8 cellular contexts compared by ENCODE assay signal in the genomic region with DNA sequence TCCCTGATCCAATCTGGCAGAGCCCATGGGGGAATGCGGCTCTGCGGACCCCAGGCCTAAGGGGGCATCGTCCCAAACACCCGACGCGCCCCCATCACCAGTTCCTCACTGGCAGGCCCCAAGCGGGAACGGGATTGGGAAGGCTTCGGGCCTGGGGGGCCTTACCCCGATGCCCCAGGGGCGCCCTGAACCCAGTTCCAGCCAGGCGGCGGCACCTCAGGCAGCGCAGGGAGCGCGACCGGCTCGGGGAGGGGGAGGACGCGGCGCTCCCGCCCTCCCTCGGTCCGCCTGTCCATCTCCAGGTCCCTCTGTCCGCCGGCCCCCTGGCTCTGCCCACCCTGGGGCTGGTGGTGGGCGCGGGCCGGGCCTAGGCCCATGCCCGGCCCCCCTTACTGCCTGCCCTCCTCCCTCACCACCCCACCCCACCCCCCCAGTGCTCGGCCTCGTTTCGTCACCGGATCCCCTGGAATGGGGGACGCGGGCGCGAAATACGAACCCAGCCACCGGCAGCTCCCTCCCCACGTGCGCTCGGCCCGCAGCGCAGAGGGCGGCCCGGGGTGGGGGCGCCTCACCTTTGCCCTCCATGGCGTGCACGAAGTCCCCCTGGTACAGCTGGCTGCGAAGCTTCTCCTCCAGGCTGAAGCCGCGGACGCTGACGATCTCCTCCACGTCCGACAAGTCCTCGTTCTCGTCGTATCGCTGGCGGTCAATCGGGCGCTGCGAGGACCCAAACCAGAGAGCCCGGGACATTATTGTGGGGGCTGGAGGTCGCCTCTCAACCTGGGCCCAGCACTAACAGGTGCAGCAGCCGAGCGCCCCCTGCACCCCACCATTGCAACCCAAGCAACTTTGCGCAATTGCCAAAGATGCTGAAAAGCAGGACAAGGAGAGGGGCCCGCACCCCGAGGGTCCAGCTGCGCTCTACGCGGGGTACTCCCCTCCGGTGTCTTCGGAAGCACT. TPM values are rescaled to one million over a fixed set of nuclear protein-coding genes. Genes with fewer than 3 reads are reported as not detected.
DNase-seq lines count a peak whose midpoint lies in the region; ATAC-seq and TF ChIP-seq lines count a peak whose summit lies in the region.

No MANE protein-coding gene starts in this region.

- TF ChIP-seq CTCF in progenitor cell of endocrine pancreas (IDR thresholded peaks at IDR 0.05; ENCODE audit: unreplicated experiment) (no peak), omental fat pad (IDR thresholded peaks at IDR 0.05) (no peak)

- no peaks in the 10 kb centered on the region for H3K27me3 Mint-ChIP-seq in T-helper 1 cell treated with Interleukin-12 subunit alpha and Interleukin-12 subunit beta and Interleukin-4 antibody, amounts not matched to agents 30 μg/mL and 1 μg/mL, for 36 hours (ENCODE audit: low read depth)
- no peaks in the 10 kb centered on the region for H3K27me3 Mint-ChIP-seq in activated naive CD4-positive, alpha-beta T cell treated with anti-CD3 and anti-CD28 coated beads, Interleukin-2, amount 10 ng/mL, durations not matched to agents 7 days and 5 days
- H3K27me3 Mint-ChIP-seq in progenitor cell of endocrine pancreas = no peaks in the 10 kb centered on the region

- peak; percentile 7 for ATAC-seq in Right ventricle myocardium superior (ENCODE audit: poor library complexity)
- ATAC-seq in omental fat pad (ENCODE audit: low FRiP score) = no peak
- no peak for ATAC-seq in GM21825 (IDR thresholded peaks at IDR 0.05; ENCODE audit: unreplicated experiment)

- peak overlapping the region; percentile 62 for H3K27ac Mint-ChIP-seq in T-helper 1 cell treated with Interleukin-12 subunit alpha and Interleukin-12 subunit beta and Interleukin-4 antibody, amounts not matched to agents 30 μg/mL and 1 μg/mL, for 36 hours
- H3K27ac Mint-ChIP-seq in activated naive CD4-positive, alpha-beta T cell treated with anti-CD3 and anti-CD28 coated beads, Interleukin-2, amount 10 ng/mL, durations not matched to agents 7 days and 5 days = peak overlapping the region; percentile 100
- H3K27ac Mint-ChIP-seq in progenitor cell of endocrine pancreas = peak overlapping the region; percentile 62

- CTCF ChIA-PET in activated naive CD4-positive, alpha-beta T cell treated with anti-CD3 and anti-CD28 coated beads, Interleukin-2, amount 10 ng/mL, durations not matched to agents 7 days and 5 days (lab: Charles Lee) = interaction anchor here (1.0 to 2.1 kb wide), 8 partner anchors 9 to 106 kb away, joined by 3 to 11 read pairs (median 4); a partner anchor contains a TSS

- no peak for DNase-seq in T-helper 1 cell
- DNase-seq in activated naive CD4-positive, alpha-beta T cell treated with anti-CD3 and anti-CD28 coated beads, Interleukin-2, amount 10 ng/mL, durations not matched to agents 7 days and 5 days = peak; percentile 43
- DNase-seq in Right ventricle myocardium superior = peak; percentile 48
- no peak for DNase-seq in progenitor cell of endocrine pancreas (ENCODE audit: low spot score, unreplicated experiment)
- no peak for DNase-seq in omental fat pad (ENCODE audit: low spot score)
- DNase-seq in putamen (ENCODE audit: low spot score) = no peak

- H3K4me1 Mint-ChIP-seq in T-helper 1 cell treated with Interleukin-12 subunit alpha and Interleukin-12 subunit beta and Interleukin-4 antibody, amounts not matched to agents 30 μg/mL and 1 μg/mL, for 36 hours (ENCODE audit: low read depth) = peaks cover 28% of the 10 kb centered on the region
- peaks cover 57% of the 10 kb centered on the region for H3K4me1 Mint-ChIP-seq in activated naive CD4-positive, alpha-beta T cell treated with anti-CD3 and anti-CD28 coated beads, Interleukin-2, amount 10 ng/mL, durations not matched to agents 7 days and 5 days
- H3K4me1 Mint-ChIP-seq in progenitor cell of endocrine pancreas (ENCODE audit: low read depth) = peaks cover 53% of the 10 kb centered on the region

- intact Hi-C loops in Right ventricle myocardium superior (cut with DNase I) = no loop called here

- no peaks in the 10 kb centered on the region for H3K9me3 Mint-ChIP-seq in T-helper 1 cell treated with Interleukin-12 subunit alpha and Interleukin-12 subunit beta and Interleukin-4 antibody, amounts not matched to agents 30 μg/mL and 1 μg/mL, for 36 hours
- no peaks in the 10 kb centered on the region for H3K9me3 Mint-ChIP-seq in activated naive CD4-positive, alpha-beta T cell treated with anti-CD3 and anti-CD28 coated beads, Interleukin-2, amount 10 ng/mL, durations not matched to agents 7 days and 5 days
- no peaks in the 10 kb centered on the region for H3K9me3 Mint-ChIP-seq in progenitor cell of endocrine pancreas (ENCODE audit: low read depth)

- peak overlapping the region; percentile 77 for H3K4me3 Mint-ChIP-seq in T-helper 1 cell treated with Interleukin-12 subunit alpha and Interleukin-12 subunit beta and Interleukin-4 antibody, amounts not matched to agents 30 μg/mL and 1 μg/mL, for 36 hours
- H3K4me3 Mint-ChIP-seq in activated naive CD4-positive, alpha-beta T cell treated with anti-CD3 and anti-CD28 coated beads, Interleukin-2, amount 10 ng/mL, durations not matched to agents 7 days and 5 days = peak overlapping the region; percentile 84
- peak overlapping the region; percentile 96 for H3K4me3 Mint-ChIP-seq in progenitor cell of endocrine pancreas (ENCODE audit: low read depth)

- peaks cover 17% of the 10 kb centered on the region for H3K36me3 Mint-ChIP-seq in T-helper 1 cell treated with Interleukin-12 subunit alpha and Interleukin-12 subunit beta and Interleukin-4 antibody, amounts not matched to agents 30 μg/mL and 1 μg/mL, for 36 hours (ENCODE audit: low read depth)
- H3K36me3 Mint-ChIP-seq in activated naive CD4-positive, alpha-beta T cell treated with anti-CD3 and anti-CD28 coated beads, Interleukin-2, amount 10 ng/mL, durations not matched to agents 7 days and 5 days = peaks cover 37% of the 10 kb centered on the region
- peaks cover 5% of the 10 kb centered on the region for H3K36me3 Mint-ChIP-seq in progenitor cell of endocrine pancreas (ENCODE audit: insufficient read depth)

RNA-seq across cellular contexts. Expression of a gene that starts 2.3 kb away (rescaled TPM):
- total RNA-seq in Right ventricle myocardium superior (10.3 TPM), progenitor cell of endocrine pancreas (74.0 and 79.2 TPM in 2 replicates), omental fat pad (10 to 100 TPM; 14.8 to 27.0 (median 16.7) TPM)

RNA-seq across cellular contexts. Expression of a gene that starts 47.8 kb away (rescaled TPM):
- total RNA-seq in Right ventricle myocardium superior = 9.6 TPM
- total RNA-seq in progenitor cell of endocrine pancreas = 18.9 and 19.3 TPM in 2 replicates
- total RNA-seq in omental fat pad = 10 to 100 TPM in 2 of 4 donors, 1 to 10 TPM in 2; 6.8 to 15.4 (median 10.7) TPM

Comparison
In these comparisons a context has a peak if more than half of its experiments do, and no peak if none do; other contexts are left out.
1. DNase-seq: peak in activated naive CD4-positive, alpha-beta T cell treated with anti-CD3 and anti-CD28 coated beads, Interleukin-2, amount 10 ng/mL, durations not matched to agents 7 days and 5 days (single experiment) and Right ventricle myocardium superior (single experiment); none in T-helper 1 cell (0 of 5), progenitor cell of endocrine pancreas (single experiment), omental fat pad (single experiment) and putamen (single experiment).
2. Peak in every context shown above with its lines, with median percentiles within 50 percentile points of each other: H3K27ac Mint-ChIP-seq and H3K4me3 Mint-ChIP-seq.